ENCODE assay signal across 8 cellular contexts in genomic region chr1:2228684-2229031, GRCh38. TPM values are rescaled to one million over a fixed set of nuclear protein-coding genes. Genes with fewer than 3 reads are reported as not detected.
DNase-seq lines count a peak whose midpoint lies in the region; ATAC-seq and TF ChIP-seq lines count a peak whose summit lies in the region.

No MANE protein-coding gene starts in this region.

- peaks cover 7% of the 10 kb centered on the region for H3K27me3 Mint-ChIP-seq in T-helper 2 cell treated with Interferon-gamma antibody and Interleukin-4, amounts not matched to agents 5 μg/mL and 100 μg/mL, for 36 hours (ENCODE audit: low read depth)

- no peaks in the 10 kb centered on the region for H3K9me3 ChIP-seq in gastroesophageal sphincter

- peak overlapping the region; percentile 81 for H3K4me3 ChIP-seq in WI38 (ENCODE audit: low read depth, low read length)
- peak overlapping the region; percentile 49 to 83 for H3K4me3 ChIP-seq in gastroesophageal sphincter
- peak overlapping the region; percentile 80 for H3K4me3 ChIP-seq in retinal pigment epithelial cell (ENCODE audit: low read length)

- no peak for TF ChIP-seq EP300 in gastroesophageal sphincter (IDR thresholded peaks at IDR 0.05)

- no peak for ATAC-seq in gastroesophageal sphincter
- ATAC-seq in GM21786 (IDR thresholded peaks at IDR 0.05; ENCODE audit: unreplicated experiment), result no peak

- H3K27ac ChIP-seq in gastroesophageal sphincter, result peak overlapping the region; percentile 52 to 93 (median 90)

- H3K4me1 Mint-ChIP-seq in T-helper 2 cell treated with Interferon-gamma antibody and Interleukin-4, amounts not matched to agents 5 μg/mL and 100 μg/mL, for 36 hours (ENCODE audit: low read depth), result peaks cover 30% of the 10 kb centered on the region

- no peaks in the 10 kb centered on the region for H3K9me3 Mint-ChIP-seq in T-helper 2 cell treated with Interferon-gamma antibody and Interleukin-4, amounts not matched to agents 5 μg/mL and 100 μg/mL, for 36 hours

- TF ChIP-seq POLR2A in gastroesophageal sphincter (IDR thresholded peaks at IDR 0.05), result no peak

- H3K4me3 Mint-ChIP-seq in T-helper 2 cell treated with Interferon-gamma antibody and Interleukin-4, amounts not matched to agents 5 μg/mL and 100 μg/mL, for 36 hours, result peak overlapping the region; percentile 96

- WGBS in gastroesophageal sphincter (ENCODE audit: low coverage in 1 of 2), 2 donors, result no CpG with 5 or more reads among the region's 53 CpGs

- no peaks in the 10 kb centered on the region for H3K27me3 ChIP-seq in gastroesophageal sphincter

- H3K36me3 Mint-ChIP-seq in T-helper 2 cell treated with Interferon-gamma antibody and Interleukin-4, amounts not matched to agents 5 μg/mL and 100 μg/mL, for 36 hours (ENCODE audit: low read depth), result peaks cover 27% of the 10 kb centered on the region

- H3K36me3 ChIP-seq in gastroesophageal sphincter, result no peaks in the 10 kb centered on the region

- peak overlapping the region; percentile 87 for H3K27ac Mint-ChIP-seq in T-helper 2 cell treated with Interferon-gamma antibody and Interleukin-4, amounts not matched to agents 5 μg/mL and 100 μg/mL, for 36 hours

- H3K4me1 ChIP-seq in gastroesophageal sphincter, result peaks cover 0 to 55% (median 20%) of the 10 kb centered on the region in 3 donors

- peak; percentile 28 for DNase-seq in T-helper 2 cell treated with Interferon-gamma antibody and Interleukin-4, amounts not matched to agents 5 μg/mL and 100 μg/mL, for 36 hours (ENCODE audit: low spot score)
- no peak for DNase-seq in T-helper 2 cell
- DNase-seq in retinal pigment epithelial cell (ENCODE audit: low read depth), result no peak
- no peak for DNase-seq in putamen (ENCODE audit: low spot score)
- no peak for DNase-seq in NCI-H345 (lab: John Stamatoyannopoulos, UW)

- TF ChIP-seq CTCF in WI38 (IDR thresholded peaks at IDR 0.05; ENCODE audit: low read depth, low read length) (no peak), gastroesophageal sphincter (IDR thresholded peaks at IDR 0.05) (no peak), retinal pigment epithelial cell (conservative IDR thresholded peaks at IDR 0.05; ENCODE audit: low read depth, low read length) (no peak)

RNA-seq across cellular contexts. Expression of gene SKI, which starts 0.5 kb away (rescaled TPM):
- 100 to 1,000 TPM in 1 of 4 donors, 10 to 100 TPM in 3; 60.2 to 157 (median 79.0) TPM for total RNA-seq in gastroesophageal sphincter

RNA-seq across cellular contexts. Expression of gene FAAP20, which starts 34.1 kb away (rescaled TPM):
- total RNA-seq in gastroesophageal sphincter, result 10 to 100 TPM; 25.8 to 51.1 (median 43.3) TPM
